8 cellular contexts compared by ENCODE assay signal in genomic region chr14:64503434-64504309, GRCh38. TPM values are rescaled to one million over a fixed set of nuclear protein-coding genes. Genes with fewer than 3 reads are reported as not detected.
A peak's percentile ranks its signal among the peaks of the same experiment; 100 is the strongest.
DNase-seq lines count a peak whose midpoint lies in the region; ATAC-seq, FAIRE-seq and TF ChIP-seq lines count a peak whose summit lies in the region.

Gene ZBTB25 (minus strand): TSS chr14:64503838. CDS start chr14:64490533, 13,305 bp downstream.

- no peaks in the 10 kb centered on the region for H3K9me3 ChIP-seq in keratinocyte (ENCODE audit: control insufficient read depth, low read depth, low read length)

- peak within 1 kb of the TSS; percentile 97 for H3K27ac ChIP-seq in keratinocyte (ENCODE audit: control insufficient read depth, insufficient read depth, low read length)

- H3K36me3 ChIP-seq in keratinocyte (ENCODE audit: control insufficient read depth in 2 of 2, extremely low read depth in 1 of 2, insufficient read depth in 2 of 2, low read length in 2 of 2), result peaks cover 0 to 4% of the 10 kb centered on the region in 2 experiments

- peaks cover 5% of the 10 kb centered on the region for H4K20me1 ChIP-seq in keratinocyte (ENCODE audit: control insufficient read depth, extremely low read depth, insufficient read depth, low read length)

- ATAC-seq in GM19023 (IDR thresholded peaks at IDR 0.05; ENCODE audit: unreplicated experiment) (peak; percentile 60), HG03196 (IDR thresholded peaks at IDR 0.05; ENCODE audit: unreplicated experiment) (peak; percentile 58)

- dilution Hi-C loops in keratinocyte (cut with MboI; ENCODE audit: extremely low pct_ligation_motif_present, low sequenced_read_pairs), result no loop called here

- peak within 1 kb of the TSS; percentile 70 for H3K4me3 ChIP-seq in AG09309 (ENCODE audit: control insufficient read depth, low read depth, low read length)
- peak within 1 kb of the TSS; percentile 66 to 88 (median 88) for H3K4me3 ChIP-seq in keratinocyte (ENCODE audit: control insufficient read depth in 2 of 3, extremely low read depth in 1 of 3, insufficient read depth in 2 of 3, low read depth in 1 of 3, low read length in 3 of 3)

- H3K9ac ChIP-seq in keratinocyte (ENCODE audit: control insufficient read depth, extremely low read depth, insufficient read depth, low read length), result peak within 1 kb of the TSS; percentile 97

- peaks cover 43% of the 10 kb centered on the region for H3K4me1 ChIP-seq in keratinocyte (ENCODE audit: control insufficient read depth, extremely low read depth, insufficient read depth, low read length)

- H3K27me3 ChIP-seq in keratinocyte (ENCODE audit: control insufficient read depth, extremely low read depth, insufficient read depth, low read length), result no peaks in the 10 kb centered on the region

- no peak for FAIRE-seq in keratinocyte (lab: Jason Lieb, UNC)

- peaks cover 52% of the 10 kb centered on the region for H3K79me2 ChIP-seq in keratinocyte (ENCODE audit: control insufficient read depth, insufficient read depth, low read length)

- no peak for TF ChIP-seq CTCF in AG09309 (IDR thresholded peaks at IDR 0.05; ENCODE audit: control insufficient read depth, insufficient read depth, low read depth, low read length, missing control alignments)
- no peak for TF ChIP-seq CTCF in keratinocyte (optimal IDR thresholded peaks at IDR 0.05 in 1 of 3, IDR thresholded peaks at IDR 0.05 in 1 of 3, conservative IDR thresholded peaks at IDR 0.05 in 1 of 3; ENCODE audit: extremely low read depth in 1 of 3, insufficient read depth in 2 of 3, low read length in 3 of 3)

- peak within 1 kb of the TSS; percentile 74 for H2AFZ ChIP-seq in keratinocyte (ENCODE audit: control insufficient read depth, low read length)

- H3K9me1 ChIP-seq in keratinocyte (ENCODE audit: control insufficient read depth, extremely low read depth, insufficient read depth, low read length), result peaks cover 3% of the 10 kb centered on the region

- peak within 1 kb of the TSS; percentile 83 for H3K4me2 ChIP-seq in keratinocyte (ENCODE audit: control insufficient read depth, extremely low read depth, insufficient read depth, low read depth, low read length)

- DNase-seq in AG09309 (ENCODE audit: low read depth) (peak; percentile 73), NCI-H345 treated with DMSO at 0.1 percent for 48 hours (lab: John Stamatoyannopoulos, UW; ENCODE audit: unreplicated experiment) (peak; percentile 87), keratinocyte (ENCODE audit: low read depth, low spot score) (peak; percentile 63)
- DNase-seq in activated CD4-positive, CD25-positive, alpha-beta regulatory T cell treated with anti-CD3 and anti-CD28 coated beads, Interleukin-2, amount 50 U/mL, for 16 hours (ENCODE audit: low read depth, low spot score), result peak; percentile 97
- peak; percentile 98 for DNase-seq in central memory CD4-positive, alpha-beta T cell
- peak; percentile 85 to 89 (median 87) for DNase-seq in stimulated activated CD4-positive, alpha-beta T cell treated with anti-CD3 and anti-CD28 coated beads, Interleukin-12 subunit alpha, Interleukin-12 subunit beta, amount 100 ng/mL, for 48 hours (ENCODE audit: low read depth in 2 of 3, low spot score in 1 of 3)

RNA-seq across cellular contexts. Expression of gene ZBTB25, which starts in this region (rescaled TPM):
- 5.3 to 6.8 TPM (median 5.7 TPM) in 3 replicates for polyA plus RNA-seq in keratinocyte
- polyA plus RNA-seq in keratinocyte (2011; ENCODE audit: low read depth), result 1.9 TPM
- polyA plus RNA-seq in keratinocyte (2011; cell fraction: cytosol; rRNA removed), result 3.4 and 4.4 TPM in 2 replicates
- 14.0 and 14.2 TPM in 2 replicates for polyA plus RNA-seq in keratinocyte (2011; cell fraction: nucleus; rRNA removed)
- polyA plus RNA-seq in keratinocyte (2012; ENCODE audit: low replicate concordance), result 3.5 and 4.4 TPM in 2 replicates
- polyA minus RNA-seq in keratinocyte, result 10.0 to 14.2 TPM (median 10.8 TPM) in 3 replicates
- polyA minus RNA-seq in keratinocyte (2011; cell fraction: cytosol; rRNA and poly(A)+ RNA removed), result 4.2 TPM
- polyA minus RNA-seq in keratinocyte (2011; cell fraction: nucleus; rRNA and poly(A)+ RNA removed), result 7.2 and 13.2 TPM in 2 replicates

Comparison
In these comparisons a context has a peak if more than half of its experiments do, and no peak if none do; other contexts are left out.
1. Peak in every context shown above with its lines: DNase-seq, ATAC-seq, H3K4me3 ChIP-seq and H3K27ac ChIP-seq.